In the genomic region with DNA sequence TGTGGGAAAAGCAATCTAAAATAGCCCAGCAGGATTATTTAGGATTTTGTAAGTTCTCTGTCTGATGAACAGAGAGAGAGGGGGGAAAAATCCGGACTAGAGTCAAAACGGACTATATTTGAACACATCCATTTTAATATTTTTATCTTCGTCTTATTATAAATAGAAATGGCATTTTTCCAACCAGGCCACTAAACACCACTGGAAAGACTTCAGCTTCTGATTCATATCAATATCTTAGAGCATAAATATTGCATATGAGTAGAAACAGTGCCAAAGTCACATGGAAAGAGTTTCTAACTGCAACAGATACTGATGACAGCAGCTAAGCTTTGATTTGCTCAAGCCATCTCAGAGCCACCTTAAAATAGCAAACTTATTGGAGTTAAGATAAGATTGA, we compare ENCODE assay signal across 7 cellular contexts. TPM values are rescaled to one million over a fixed set of nuclear protein-coding genes. Genes with fewer than 3 reads are reported as not detected.
DNase-seq lines count a peak whose midpoint lies in the region; ATAC-seq and TF ChIP-seq lines count a peak whose summit lies in the region.

No MANE protein-coding gene starts in this region.

- no peak overlapping the region for H3K27ac Mint-ChIP-seq in stimulated activated effector memory CD8-positive, alpha-beta T cell treated with anti-CD3 and anti-CD28 coated beads, Interleukin-12 subunit alpha, Interleukin-12 subunit beta, amount 100 ng/mL, for 72 hours
- H3K27ac Mint-ChIP-seq in activated T-helper 1 cell treated with anti-CD3 and anti-CD28 coated beads, Interleukin-12 subunit alpha, Interleukin-12 subunit beta, Interleukin-2, Interleukin-4 antibody, amounts not matched to agents 30 ng/mL and 10 ng/mL and 1 ng/mL, durations not matched to agents 14 hours and 24 hours and 36 hours: no peak overlapping the region

- peaks cover 2% of the 10 kb centered on the region for H3K9me3 Mint-ChIP-seq in stimulated activated effector memory CD8-positive, alpha-beta T cell treated with anti-CD3 and anti-CD28 coated beads, Interleukin-12 subunit alpha, Interleukin-12 subunit beta, amount 100 ng/mL, for 72 hours
- no peaks in the 10 kb centered on the region for H3K9me3 Mint-ChIP-seq in activated T-helper 1 cell treated with anti-CD3 and anti-CD28 coated beads, Interleukin-12 subunit alpha, Interleukin-12 subunit beta, Interleukin-2, Interleukin-4 antibody, amounts not matched to agents 30 ng/mL and 10 ng/mL and 1 ng/mL, durations not matched to agents 14 hours and 24 hours and 36 hours

- H3K9ac ChIP-seq in HUES64 (ENCODE audit: low read depth, low read length): no peak overlapping the region

- H3K4me1 Mint-ChIP-seq in stimulated activated effector memory CD8-positive, alpha-beta T cell treated with anti-CD3 and anti-CD28 coated beads, Interleukin-12 subunit alpha, Interleukin-12 subunit beta, amount 100 ng/mL, for 72 hours: no peaks in the 10 kb centered on the region
- peaks cover 4% of the 10 kb centered on the region for H3K4me1 Mint-ChIP-seq in activated T-helper 1 cell treated with anti-CD3 and anti-CD28 coated beads, Interleukin-12 subunit alpha, Interleukin-12 subunit beta, Interleukin-2, Interleukin-4 antibody, amounts not matched to agents 30 ng/mL and 10 ng/mL and 1 ng/mL, durations not matched to agents 14 hours and 24 hours and 36 hours (ENCODE audit: low read depth)

- H3K4me1 ChIP-seq in HUES64 (ENCODE audit: insufficient read depth, low read length) (peaks cover 66% of the 10 kb centered on the region), mesodermal cell (ENCODE audit: control insufficient read depth, insufficient read depth, low read length, poor library complexity, severe bottlenecking) (peaks cover 27% of the 10 kb centered on the region), thoracic aorta (ENCODE audit: control insufficient read depth in 1 of 2, low read depth in 2 of 2) (peaks cover 0 to 18% of the 10 kb centered on the region in 2 donors)

- H3K27ac ChIP-seq in HUES64 (ENCODE audit: low read depth, low read length) (no peak overlapping the region), caudate nucleus (ENCODE audit: low read depth, low read length) (peak overlapping the region; percentile 82), mesodermal cell (ENCODE audit: low read depth, low read length, severe bottlenecking) (peak overlapping the region; percentile 68), thoracic aorta (peak overlapping the region; percentile 24 to 46)

- peak overlapping the region; percentile 47 for H3K4me3 ChIP-seq in HUES64 (ENCODE audit: low read length)
- H3K4me3 ChIP-seq in mesodermal cell (ENCODE audit: extremely low read depth, insufficient read depth, low read length, poor library complexity, severe bottlenecking): peak overlapping the region; percentile 17
- peak overlapping the region; percentile 71 for H3K4me3 ChIP-seq in thoracic aorta

- no peaks in the 10 kb centered on the region for H3K36me3 Mint-ChIP-seq in stimulated activated effector memory CD8-positive, alpha-beta T cell treated with anti-CD3 and anti-CD28 coated beads, Interleukin-12 subunit alpha, Interleukin-12 subunit beta, amount 100 ng/mL, for 72 hours
- H3K36me3 Mint-ChIP-seq in activated T-helper 1 cell treated with anti-CD3 and anti-CD28 coated beads, Interleukin-12 subunit alpha, Interleukin-12 subunit beta, Interleukin-2, Interleukin-4 antibody, amounts not matched to agents 30 ng/mL and 10 ng/mL and 1 ng/mL, durations not matched to agents 14 hours and 24 hours and 36 hours (ENCODE audit: low read depth): no peaks in the 10 kb centered on the region

- H3K36me3 ChIP-seq in HUES64 (ENCODE audit: insufficient read depth, low read length): no peaks in the 10 kb centered on the region
- H3K36me3 ChIP-seq in mesodermal cell (ENCODE audit: control insufficient read depth, insufficient read depth, low read length): no peaks in the 10 kb centered on the region
- no peaks in the 10 kb centered on the region for H3K36me3 ChIP-seq in thoracic aorta

- no CpG with 5 or more reads among the region's 3 CpGs for WGBS in HUES64
- WGBS in mesodermal cell (ENCODE audit: insufficient coverage in 2 of 2), 2 experiments: no CpG with 5 or more reads among the region's 3 CpGs

- ATAC-seq in thoracic aorta (ENCODE audit: insufficient number of reproducible peaks, low FRiP score, low read depth) (no peak), HG03108 (IDR thresholded peaks at IDR 0.05; ENCODE audit: unreplicated experiment) (no peak)
- ATAC-seq in stimulated activated effector memory CD8-positive, alpha-beta T cell treated with anti-CD3 and anti-CD28 coated beads, Interleukin-12 subunit alpha, Interleukin-12 subunit beta, amount 100 ng/mL, for 72 hours: no peak

- no peak for TF ChIP-seq CTCF in thoracic aorta (IDR thresholded peaks at IDR 0.05)

- H3K27me3 ChIP-seq in HUES64 (ENCODE audit: insufficient read depth, low read length): peaks cover 25% of the 10 kb centered on the region
- no peaks in the 10 kb centered on the region for H3K27me3 ChIP-seq in thoracic aorta (replicated peaks; ENCODE audit: insufficient read depth)

- H3K27me3 Mint-ChIP-seq in activated T-helper 1 cell treated with anti-CD3 and anti-CD28 coated beads, Interleukin-12 subunit alpha, Interleukin-12 subunit beta, Interleukin-2, Interleukin-4 antibody, amounts not matched to agents 30 ng/mL and 10 ng/mL and 1 ng/mL, durations not matched to agents 14 hours and 24 hours and 36 hours (ENCODE audit: insufficient read depth): peaks cover 10% of the 10 kb centered on the region

- no peaks in the 10 kb centered on the region for H3K9me3 ChIP-seq in HUES64 (ENCODE audit: insufficient read depth, low read depth, low read length)
- no peaks in the 10 kb centered on the region for H3K9me3 ChIP-seq in mesodermal cell (ENCODE audit: control insufficient read depth, low read length)
- no peaks in the 10 kb centered on the region for H3K9me3 ChIP-seq in thoracic aorta

- intact Hi-C loops in activated T-helper 1 cell treated with anti-CD3 and anti-CD28 coated beads, Interleukin-12 subunit alpha, Interleukin-12 subunit beta, Interleukin-2, Interleukin-4 antibody, amounts not matched to agents 30 ng/mL and 10 ng/mL and 1 ng/mL, durations not matched to agents 14 hours and 24 hours and 36 hours (cut with micrococcal nuclease): no loop called here

- DNase-seq in caudate nucleus (lab: John Stamatoyannopoulos, UW) (no peak), thoracic aorta (ENCODE audit: low spot score) (no peak)
- DNase-seq in stimulated activated effector memory CD8-positive, alpha-beta T cell treated with anti-CD3 and anti-CD28 coated beads, Interleukin-12 subunit alpha, Interleukin-12 subunit beta, amount 100 ng/mL, for 72 hours (ENCODE audit: low spot score in 2 of 2): no peak
- no peak for DNase-seq in activated T-helper 1 cell treated with anti-CD3 and anti-CD28 coated beads, Interleukin-12 subunit alpha, Interleukin-12 subunit beta, Interleukin-2, Interleukin-4 antibody, amounts not matched to agents 30 ng/mL and 10 ng/mL and 1 ng/mL, durations not matched to agents 14 hours and 24 hours and 36 hours (ENCODE audit: low spot score)

- H3K4me3 Mint-ChIP-seq in stimulated activated effector memory CD8-positive, alpha-beta T cell treated with anti-CD3 and anti-CD28 coated beads, Interleukin-12 subunit alpha, Interleukin-12 subunit beta, amount 100 ng/mL, for 72 hours: no peak overlapping the region
- no peak overlapping the region for H3K4me3 Mint-ChIP-seq in activated T-helper 1 cell treated with anti-CD3 and anti-CD28 coated beads, Interleukin-12 subunit alpha, Interleukin-12 subunit beta, Interleukin-2, Interleukin-4 antibody, amounts not matched to agents 30 ng/mL and 10 ng/mL and 1 ng/mL, durations not matched to agents 14 hours and 24 hours and 36 hours

RNA-seq across cellular contexts. Expression of a gene that starts 0.5 kb away (rescaled TPM):
- 0.85 TPM for polyA plus RNA-seq in HUES64 (2013, experiment 1 of 2)
- 1.1 TPM for polyA plus RNA-seq in HUES64 (2013, experiment 2 of 2)
- polyA plus RNA-seq in mesodermal cell (2013, experiment 1 of 2): 1.5 TPM
- 1.9 TPM for polyA plus RNA-seq in mesodermal cell (2013, experiment 2 of 2)
- total RNA-seq in thoracic aorta: 1 to 10 TPM in 1 of 2 donors, under 1 TPM in 1; 0.41 to 1.3 TPM
- not detected in 2 replicates for total RNA-seq in activated T-helper 1 cell treated with anti-CD3 and anti-CD28 coated beads, Interleukin-12 subunit alpha, Interleukin-12 subunit beta, Interleukin-2, Interleukin-4 antibody, amounts not matched to agents 30 ng/mL and 10 ng/mL and 1 ng/mL, durations not matched to agents 14 hours and 24 hours and 36 hours

Comparison
In these comparisons a context has a peak if more than half of its experiments do, and no peak if none do; other contexts are left out.
1. H3K4me3 ChIP-seq: peak in every context shown above with its lines; median percentile 71 in thoracic aorta; 47 in HUES64; 17 in mesodermal cell.